In genomic region chr1:247506831-247507230, GRCh38 we compare ENCODE assay signal across 39 cellular contexts. TPM values are rescaled to one million over a fixed set of nuclear protein-coding genes. Genes with fewer than 3 reads are reported as not detected.
"Had no signal": no experiment of that assay in that cellular context is flagged by ENCODE, and none has a peak within 500 bp of the region (broad histone marks: within the 10 kb centered on the region; RNA-seq: fewer than 3 reads in every experiment).

No MANE protein-coding gene starts in this region.

- H3K4me3 Mint-ChIP-seq: activated B cell treated with CpG ODN at 0.5 μM for 24 hours; activated CD4-positive, alpha-beta memory T cell treated with anti-CD3 and anti-CD28 coated beads for 36 hours; activated CD4-positive, alpha-beta T cell treated with anti-CD3 and anti-CD28 coated beads, Interleukin-2, amount 10 ng/mL, durations not matched to agents 24 days and 14 days; activated CD8-positive, alpha-beta T cell treated with anti-CD3 and anti-CD28 coated beads for 36 hours; activated naive CD4-positive, alpha-beta T cell treated with anti-CD3 and anti-CD28 coated beads for 36 hours; activated naive CD4-positive, alpha-beta T cell treated with anti-CD3 and anti-CD28 coated beads, Interleukin-2, amount 50 U/mL, for 24 hours; activated naive CD8-positive, alpha-beta T cell; activated naive CD8-positive, alpha-beta T cell treated with anti-CD3 and anti-CD28 coated beads, Interleukin-2, amount 10 ng/mL, durations not matched to agents 7 days and 5 days; activated naive CD8-positive, alpha-beta T cell treated with anti-CD3 and anti-CD28 coated beads, Interleukin-2, amount 50 U/mL, for 24 hours; activated T-cell treated with anti-CD3 and anti-CD28 coated beads, Interleukin-2, amount 50 U/mL, for 4 hours; activated T-cell treated with anti-CD3 and anti-CD28 coated beads, Interleukin-2, amount 50 U/mL, for 72 hours; activated T-helper 1 cell treated with anti-CD3 and anti-CD28 coated beads, Interleukin-12 subunit alpha, Interleukin-12 subunit beta, Interleukin-2, Interleukin-4 antibody, amounts not matched to agents 30 ng/mL and 10 ng/mL and 1 ng/mL, durations not matched to agents 14 hours and 24 hours and 36 hours; activated T-helper 17 cell treated with anti-CD3 and anti-CD28 coated beads, Interleukin-2, amount 50 U/mL, for 72 hours; brain; T-helper 1 cell treated with Interleukin-12 subunit alpha and Interleukin-12 subunit beta and Interleukin-4 antibody, amounts not matched to agents 30 μg/mL and 1 μg/mL, for 36 hours; T-helper 2 cell treated with Interferon-gamma antibody and Interleukin-4, amounts not matched to agents 5 μg/mL and 100 μg/mL, for 36 hours had no signal

- H3K27ac ChIP-seq: ascending aorta, colonic mucosa, VCaP had no signal

- H3K9me3 Mint-ChIP-seq: activated B cell treated with CpG ODN at 0.5 μM for 24 hours; activated CD4-positive, alpha-beta memory T cell treated with anti-CD3 and anti-CD28 coated beads for 36 hours; activated CD4-positive, alpha-beta T cell treated with anti-CD3 and anti-CD28 coated beads, Interleukin-2, amount 10 ng/mL, durations not matched to agents 24 days and 14 days; activated CD8-positive, alpha-beta T cell treated with anti-CD3 and anti-CD28 coated beads for 36 hours; activated naive CD4-positive, alpha-beta T cell treated with anti-CD3 and anti-CD28 coated beads for 36 hours; activated naive CD4-positive, alpha-beta T cell treated with anti-CD3 and anti-CD28 coated beads, Interleukin-2, amount 50 U/mL, for 24 hours; activated naive CD8-positive, alpha-beta T cell treated with anti-CD3 and anti-CD28 coated beads, Interleukin-2, amount 10 ng/mL, durations not matched to agents 7 days and 5 days; activated naive CD8-positive, alpha-beta T cell treated with anti-CD3 and anti-CD28 coated beads, Interleukin-2, amount 50 U/mL, for 24 hours; activated T-cell treated with anti-CD3 and anti-CD28 coated beads, Interleukin-2, amount 50 U/mL, for 4 hours; activated T-cell treated with anti-CD3 and anti-CD28 coated beads, Interleukin-2, amount 50 U/mL, for 72 hours; activated T-helper 1 cell treated with anti-CD3 and anti-CD28 coated beads, Interleukin-12 subunit alpha, Interleukin-12 subunit beta, Interleukin-2, Interleukin-4 antibody, amounts not matched to agents 30 ng/mL and 10 ng/mL and 1 ng/mL, durations not matched to agents 14 hours and 24 hours and 36 hours; activated T-helper 17 cell treated with anti-CD3 and anti-CD28 coated beads, Interleukin-2, amount 50 U/mL, for 72 hours; brain; T-helper 1 cell treated with Interleukin-12 subunit alpha and Interleukin-12 subunit beta and Interleukin-4 antibody, amounts not matched to agents 30 μg/mL and 1 μg/mL, for 36 hours; T-helper 2 cell treated with Interferon-gamma antibody and Interleukin-4, amounts not matched to agents 5 μg/mL and 100 μg/mL, for 36 hours had no signal

- H3K4me1 ChIP-seq: ascending aorta, colonic mucosa had no signal

- FAIRE-seq: TTC549 had no signal

- H3K9me3 ChIP-seq: ascending aorta, colonic mucosa had no signal

- H3K27me3 Mint-ChIP-seq: activated naive CD4-positive, alpha-beta T cell treated with anti-CD3 and anti-CD28 coated beads, Interleukin-2, amount 50 U/mL, for 24 hours; activated naive CD8-positive, alpha-beta T cell had no signal

- H3K27ac Mint-ChIP-seq: activated B cell treated with CpG ODN at 0.5 μM for 24 hours; activated CD4-positive, alpha-beta memory T cell treated with anti-CD3 and anti-CD28 coated beads for 36 hours; activated CD4-positive, alpha-beta T cell treated with anti-CD3 and anti-CD28 coated beads, Interleukin-2, amount 10 ng/mL, durations not matched to agents 24 days and 14 days; activated CD8-positive, alpha-beta T cell treated with anti-CD3 and anti-CD28 coated beads for 36 hours; activated naive CD4-positive, alpha-beta T cell treated with anti-CD3 and anti-CD28 coated beads for 36 hours; activated naive CD4-positive, alpha-beta T cell treated with anti-CD3 and anti-CD28 coated beads, Interleukin-2, amount 50 U/mL, for 24 hours; activated naive CD8-positive, alpha-beta T cell; activated naive CD8-positive, alpha-beta T cell treated with anti-CD3 and anti-CD28 coated beads, Interleukin-2, amount 10 ng/mL, durations not matched to agents 7 days and 5 days; activated naive CD8-positive, alpha-beta T cell treated with anti-CD3 and anti-CD28 coated beads, Interleukin-2, amount 50 U/mL, for 24 hours; activated T-cell treated with anti-CD3 and anti-CD28 coated beads, Interleukin-2, amount 50 U/mL, for 72 hours; activated T-helper 1 cell treated with anti-CD3 and anti-CD28 coated beads, Interleukin-12 subunit alpha, Interleukin-12 subunit beta, Interleukin-2, Interleukin-4 antibody, amounts not matched to agents 30 ng/mL and 10 ng/mL and 1 ng/mL, durations not matched to agents 14 hours and 24 hours and 36 hours; activated T-helper 17 cell treated with anti-CD3 and anti-CD28 coated beads, Interleukin-2, amount 50 U/mL, for 72 hours; brain; T-helper 1 cell treated with Interleukin-12 subunit alpha and Interleukin-12 subunit beta and Interleukin-4 antibody, amounts not matched to agents 30 μg/mL and 1 μg/mL, for 36 hours; T-helper 2 cell treated with Interferon-gamma antibody and Interleukin-4, amounts not matched to agents 5 μg/mL and 100 μg/mL, for 36 hours had no signal

- H3K4me3 ChIP-seq: ascending aorta, colonic mucosa had no signal

- H3K27me3 ChIP-seq: ascending aorta, colonic mucosa had no signal

- H3K36me3 Mint-ChIP-seq: activated CD4-positive, alpha-beta memory T cell treated with anti-CD3 and anti-CD28 coated beads for 36 hours; activated naive CD4-positive, alpha-beta T cell treated with anti-CD3 and anti-CD28 coated beads, Interleukin-2, amount 50 U/mL, for 24 hours; activated naive CD8-positive, alpha-beta T cell; activated naive CD8-positive, alpha-beta T cell treated with anti-CD3 and anti-CD28 coated beads, Interleukin-2, amount 10 ng/mL, durations not matched to agents 7 days and 5 days; brain had no signal

- H3K4me1 Mint-ChIP-seq: activated B cell treated with CpG ODN at 0.5 μM for 24 hours; activated CD4-positive, alpha-beta T cell treated with anti-CD3 and anti-CD28 coated beads, Interleukin-2, amount 10 ng/mL, durations not matched to agents 24 days and 14 days; activated naive CD4-positive, alpha-beta T cell treated with anti-CD3 and anti-CD28 coated beads, Interleukin-2, amount 50 U/mL, for 24 hours; activated naive CD8-positive, alpha-beta T cell treated with anti-CD3 and anti-CD28 coated beads, Interleukin-2, amount 10 ng/mL, durations not matched to agents 7 days and 5 days; activated naive CD8-positive, alpha-beta T cell treated with anti-CD3 and anti-CD28 coated beads, Interleukin-2, amount 50 U/mL, for 24 hours; activated T-helper 17 cell treated with anti-CD3 and anti-CD28 coated beads, Interleukin-2, amount 50 U/mL, for 72 hours; brain had no signal

- DNase-seq: activated B cell treated with CpG ODN at 0.5 μM for 24 hours; activated CD4-positive, alpha-beta memory T cell treated with anti-CD3 and anti-CD28 coated beads for 36 hours; activated CD4-positive, alpha-beta T cell treated with anti-CD3 and anti-CD28 coated beads for 4 hours; activated CD4-positive, alpha-beta T cell treated with anti-CD3 and anti-CD28 coated beads, Interleukin-2, amount 10 ng/mL, durations not matched to agents 24 days and 14 days; activated CD4-positive, alpha-beta T cell treated with anti-CD3 and anti-CD28 coated beads, Interleukin-2, amount 50 U/mL, for 1 hour; activated CD4-positive, alpha-beta T cell treated with anti-CD3 and anti-CD28 coated beads, Interleukin-2, amount 50 U/mL, for 4 hours; activated CD4-positive, CD25-positive, alpha-beta regulatory T cell treated with anti-CD3 and anti-CD28 coated beads, Interleukin-2, amount 50 U/mL, for 72 hours; activated CD8-positive, alpha-beta memory T cell treated with anti-CD3 and anti-CD28 coated beads, Interleukin-2, amount 50 U/mL, for 4 hours; activated CD8-positive, alpha-beta T cell treated with anti-CD3 and anti-CD28 coated beads for 36 hours; activated effector memory CD4-positive, alpha-beta T cell treated with anti-CD3 and anti-CD28 coated beads, Interleukin-2, amount 50 U/mL, for 16 hours; activated gamma-delta T cell treated with Interleukin-2 at 50 U/mL for 16 hours; activated naive CD4-positive, alpha-beta T cell; activated naive CD4-positive, alpha-beta T cell treated with anti-CD3 and anti-CD28 coated beads for 36 hours; activated naive CD8-positive, alpha-beta T cell treated with anti-CD3 and anti-CD28 coated beads, Interleukin-2, amount 10 ng/mL, durations not matched to agents 7 days and 5 days; activated naive CD8-positive, alpha-beta T cell treated with anti-CD3 and anti-CD28 coated beads, Interleukin-2, amount 50 U/mL, for 24 hours; activated T-cell treated with anti-CD3 and anti-CD28 coated beads for 4 hours; activated T-cell treated with anti-CD3 and anti-CD28 coated beads, Interleukin-2, amount 50 U/mL, for 1 hour; activated T-cell treated with anti-CD3 and anti-CD28 coated beads, Interleukin-2, amount 50 U/mL, for 4 hours; activated T-cell treated with anti-CD3 and anti-CD28 coated beads, Interleukin-2, amount 50 U/mL, for 72 hours; amygdala; anterior cingulate cortex; central memory CD4-positive, alpha-beta T cell; colonic mucosa; T-helper 2 cell; T-helper 9 cell had no signal

- H3K36me3 ChIP-seq: ascending aorta, colonic mucosa had no signal

- ATAC-seq: activated CD8-positive, alpha-beta T cell treated with anti-CD3 and anti-CD28 coated beads for 36 hours; activated naive CD8-positive, alpha-beta T cell treated with anti-CD3 and anti-CD28 coated beads, Interleukin-2, amount 50 U/mL, for 24 hours; activated T-cell treated with anti-CD3 and anti-CD28 coated beads, Interleukin-2, amount 50 U/mL, for 4 hours; activated T-cell treated with anti-CD3 and anti-CD28 coated beads, Interleukin-2, amount 50 U/mL, for 72 hours; activated T-helper 17 cell treated with anti-CD3 and anti-CD28 coated beads, Interleukin-2, amount 50 U/mL, for 72 hours had no signal

RNA-seq across cellular contexts. Expression of gene OR2C3, which starts 29.4 kb away (rescaled TPM):
- total RNA-seq: activated B cell treated with CpG ODN at 0.5 μM for 24 hours; activated CD4-positive, alpha-beta memory T cell treated with anti-CD3 and anti-CD28 coated beads for 36 hours; activated CD4-positive, alpha-beta T cell treated with anti-CD3 and anti-CD28 coated beads, Interleukin-2, amount 10 ng/mL, durations not matched to agents 24 days and 14 days; activated CD8-positive, alpha-beta memory T cell treated with anti-CD3 and anti-CD28 coated beads for 36 hours; activated naive CD4-positive, alpha-beta T cell treated with anti-CD3 and anti-CD28 coated beads for 36 hours; activated naive CD8-positive, alpha-beta T cell treated with anti-CD3 and anti-CD28 coated beads, Interleukin-2, amount 10 ng/mL, durations not matched to agents 7 days and 5 days; activated T-cell treated with anti-CD3 and anti-CD28 coated beads, Interleukin-2, amount 50 U/mL, for 4 hours; activated T-cell treated with anti-CD3 and anti-CD28 coated beads, Interleukin-2, amount 50 U/mL, for 72 hours; activated T-helper 1 cell treated with anti-CD3 and anti-CD28 coated beads, Interleukin-12 subunit alpha, Interleukin-12 subunit beta, Interleukin-2, Interleukin-4 antibody, amounts not matched to agents 30 ng/mL and 10 ng/mL and 1 ng/mL, durations not matched to agents 14 hours and 24 hours and 36 hours; activated T-helper 17 cell treated with anti-CD3 and anti-CD28 coated beads, Interleukin-2, amount 50 U/mL, for 72 hours; ascending aorta; cardiac septum; chondrocyte; colonic mucosa had no signal

RNA-seq across cellular contexts. Expression of gene GCSAML, which starts 42.1 kb away (rescaled TPM):
- total RNA-seq: activated B cell treated with CpG ODN at 0.5 μM for 24 hours; activated CD4-positive, alpha-beta memory T cell treated with anti-CD3 and anti-CD28 coated beads for 36 hours; activated naive CD4-positive, alpha-beta T cell treated with anti-CD3 and anti-CD28 coated beads for 36 hours; activated naive CD8-positive, alpha-beta T cell treated with anti-CD3 and anti-CD28 coated beads, Interleukin-2, amount 10 ng/mL, durations not matched to agents 7 days and 5 days; ascending aorta; cardiac septum; chondrocyte had no signal

RNA-seq across cellular contexts. Expression of gene OR2B11, which starts 48.9 kb away (rescaled TPM):
- total RNA-seq: activated B cell treated with CpG ODN at 0.5 μM for 24 hours; activated CD4-positive, alpha-beta memory T cell treated with anti-CD3 and anti-CD28 coated beads for 36 hours; activated CD4-positive, alpha-beta T cell treated with anti-CD3 and anti-CD28 coated beads, Interleukin-2, amount 10 ng/mL, durations not matched to agents 24 days and 14 days; activated CD8-positive, alpha-beta memory T cell treated with anti-CD3 and anti-CD28 coated beads for 36 hours; activated CD8-positive, alpha-beta T cell treated with anti-CD3 and anti-CD28 coated beads for 36 hours; activated naive CD4-positive, alpha-beta T cell treated with anti-CD3 and anti-CD28 coated beads for 36 hours; activated naive CD8-positive, alpha-beta T cell treated with anti-CD3 and anti-CD28 coated beads, Interleukin-2, amount 10 ng/mL, durations not matched to agents 7 days and 5 days; activated T-cell treated with anti-CD3 and anti-CD28 coated beads, Interleukin-2, amount 50 U/mL, for 4 hours; activated T-helper 1 cell treated with anti-CD3 and anti-CD28 coated beads, Interleukin-12 subunit alpha, Interleukin-12 subunit beta, Interleukin-2, Interleukin-4 antibody, amounts not matched to agents 30 ng/mL and 10 ng/mL and 1 ng/mL, durations not matched to agents 14 hours and 24 hours and 36 hours; activated T-helper 17 cell treated with anti-CD3 and anti-CD28 coated beads, Interleukin-2, amount 50 U/mL, for 72 hours; ascending aorta; cardiac septum; chondrocyte; colonic mucosa had no signal
- polyA plus RNA-seq: adipose tissue had no signal
